In the genomic region with DNA sequence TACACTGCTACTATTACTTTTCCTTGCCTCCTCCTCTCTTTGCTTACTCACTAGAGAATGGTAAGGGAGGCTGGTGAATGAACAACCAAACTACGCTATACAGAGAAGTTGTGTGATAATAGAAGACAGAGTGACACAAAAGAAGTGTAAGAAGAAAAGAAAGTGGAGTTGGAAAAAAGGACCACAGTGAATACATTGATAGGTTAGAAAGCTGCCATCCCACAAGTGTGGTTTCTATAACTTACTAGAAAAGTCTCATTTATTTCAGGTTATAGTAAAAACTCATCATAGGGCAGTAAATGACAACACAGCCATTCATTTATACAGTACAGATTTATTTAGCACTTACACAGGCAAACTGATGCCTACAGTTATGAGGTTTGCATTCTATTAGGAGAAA, we compare ENCODE assay signal across 20 cellular contexts.
A peak's percentile ranks its signal among the peaks of the same experiment; 100 is the strongest.
DNase-seq lines count a peak whose midpoint lies in the region; ATAC-seq and TF ChIP-seq lines count a peak whose summit lies in the region.
"Had no signal": no experiment of that assay in that cellular context is flagged by ENCODE, and none has a peak within 500 bp of the region (broad histone marks: within the 10 kb centered on the region; RNA-seq: fewer than 3 reads in every experiment).

No MANE protein-coding gene starts in this region.

- H3K27me3 Mint-ChIP-seq in MCF 10A (ENCODE audit: insufficient read depth, unreplicated experiment): no peaks in the 10 kb centered on the region
- no peaks in the 10 kb centered on the region for H3K27me3 Mint-ChIP-seq in memory B cell

- H3K4me3 ChIP-seq in mammary epithelial cell (replicated peaks in 1 of 3; ENCODE audit: insufficient read depth in 1 of 3, low read depth in 2 of 3, low read length in 3 of 3): no peak overlapping the region
- H3K4me3 ChIP-seq: GM12878, GM23338, prostate gland, sigmoid colon, tibial nerve had no signal

- no peaks in the 10 kb centered on the region for H4K20me1 ChIP-seq in mammary epithelial cell (ENCODE audit: insufficient read depth, low read length)

- no peaks in the 10 kb centered on the region for H3K36me3 ChIP-seq in mammary epithelial cell (ENCODE audit: insufficient read depth, low read length)
- H3K36me3 ChIP-seq: prostate gland had no signal

- in situ Hi-C loops in mammary epithelial cell (cut with MboI; ENCODE audit: low sequenced_read_pairs in 2 of 2): loop anchor here in 1 of 2 donors (10.0 kb wide), 1 partner anchor 81 kb away; a partner anchor contains a TSS

- no peaks in the 10 kb centered on the region for H3K79me2 ChIP-seq in mammary epithelial cell (ENCODE audit: insufficient read depth, low read length)

- POLR2A ChIA-PET in MCF 10A (lab: Yijun Ruan, JAX): no interaction called here

- H3K4me2 ChIP-seq in mammary epithelial cell (ENCODE audit: insufficient read depth, low read depth, low read length): no peak overlapping the region
- H3K4me2 ChIP-seq: GM23338 had no signal

- dilution Hi-C loops in mammary epithelial cell (cut with HindIII; ENCODE audit: low sequenced_read_pairs): no loop called here

- H3K4me1 Mint-ChIP-seq in MCF 10A (ENCODE audit: insufficient read depth, unreplicated experiment): peaks cover 13% of the 10 kb centered on the region
- peaks cover 2% of the 10 kb centered on the region for H3K4me1 Mint-ChIP-seq in memory B cell
- H3K4me1 Mint-ChIP-seq: GM23338 had no signal

- intact Hi-C loops in MCF 10A (cut with micrococcal nuclease) (no loop called here), mammary epithelial cell (cut with micrococcal nuclease) (loop anchor here (10.0 kb wide), 2 partner anchors 321 to 631 kb away; no protein-coding TSS in a partner anchor)

- TF ChIP-seq CTCF in MCF 10A (IDR thresholded peaks at IDR 0.05; ENCODE audit: unreplicated experiment) (no peak), mammary epithelial cell (conservative IDR thresholded peaks at IDR 0.05 in 1 of 2, IDR thresholded peaks at IDR 0.05 in 1 of 2; ENCODE audit: extremely low read depth in 1 of 2, insufficient read depth in 1 of 2, low read depth in 1 of 2, low read length in 2 of 2) (no peak), VCaP (conservative IDR thresholded peaks at IDR 0.05) (no peak)

- H3K27ac Mint-ChIP-seq in MCF 10A (ENCODE audit: low read depth, unreplicated experiment): peak overlapping the region; percentile 68
- peak overlapping the region; percentile 11 for H3K27ac Mint-ChIP-seq in memory B cell
- H3K27ac Mint-ChIP-seq: GM23338 had no signal

- ATAC-seq in memory B cell (ENCODE audit: low read depth) (no peak), HG03565 (IDR thresholded peaks at IDR 0.05; ENCODE audit: unreplicated experiment) (no peak)
- ATAC-seq: GM23338, left ventricle myocardium superior had no signal

- 100% methylated on average over 1 of the region's 1 CpG for WGBS in mammary epithelial cell (ENCODE audit: low coverage, missing lambda C conversion rate)

- H3K4me3 Mint-ChIP-seq in MCF 10A (ENCODE audit: unreplicated experiment) (no peak overlapping the region), memory B cell (no peak overlapping the region)
- H3K4me3 Mint-ChIP-seq: GM23338 had no signal

- peaks cover 7% of the 10 kb centered on the region for H3K4me1 ChIP-seq in mammary epithelial cell (ENCODE audit: insufficient read depth, low read length)
- H3K4me1 ChIP-seq: prostate gland, sigmoid colon, tibial nerve had no signal

- BruUV-seq in MCF 10A (replicated peaks; lab: Mats Ljungman, UMichigan) (no TSS peak), mammary epithelial cell (replicated peaks; lab: Mats Ljungman, UMichigan) (no TSS peak)

- DNase-seq in MCF 10A (ENCODE audit: unreplicated experiment): no peak
- DNase-seq in mammary epithelial cell: no peak
- DNase-seq in memory B cell (ENCODE audit: low spot score in 2 of 2): no peak
- DNase-seq in H4 (ENCODE audit: low spot score): no peak
- DNase-seq in DMS79 (lab: John Stamatoyannopoulos, UW): no peak
- DNase-seq: activated CD4-positive, alpha-beta T cell treated with anti-CD3 and anti-CD28 coated beads, Interleukin-2, amount 50 U/mL, for 1 hour; hypothalamus; KBM-7; left ventricle myocardium superior; NCI-H1436; NCI-H510A treated with DMSO at 0.1 percent for 48 hours; SHP77; sigmoid colon; stimulated activated CD4-positive, alpha-beta T cell treated with anti-CD3 and anti-CD28 coated beads, Interleukin-15, amount 100 ng/mL, for 24 hours had no signal

- H3K36me3 Mint-ChIP-seq in MCF 10A (ENCODE audit: insufficient read depth, unreplicated experiment) (peaks cover 13% of the 10 kb centered on the region), memory B cell (peaks cover 4% of the 10 kb centered on the region)

- H3K9ac ChIP-seq in mammary epithelial cell (ENCODE audit: insufficient read depth, low read length): no peak overlapping the region

- no peak overlapping the region for H3K27ac ChIP-seq in mammary epithelial cell (ENCODE audit: insufficient read depth, low read depth, low read length)
- H3K27ac ChIP-seq in VCaP: peak overlapping the region; percentile 49; the same call in 1 of the 2 replicates
- H3K27ac ChIP-seq: prostate gland, sigmoid colon, tibial nerve had no signal

- H2AFZ ChIP-seq in mammary epithelial cell (ENCODE audit: low read depth, low read length): no peak overlapping the region
- H2AFZ ChIP-seq: GM23338 had no signal

- H3K9me3 Mint-ChIP-seq in MCF 10A (ENCODE audit: unreplicated experiment) (no peaks in the 10 kb centered on the region), memory B cell (no peaks in the 10 kb centered on the region)
- H3K9me3 Mint-ChIP-seq: GM23338 had no signal

- H3K9me3 ChIP-seq in mammary epithelial cell (replicated peaks; ENCODE audit: insufficient read depth, low read length): no peaks in the 10 kb centered on the region
- H3K9me3 ChIP-seq: prostate gland, sigmoid colon, tibial nerve had no signal

- H3K27me3 ChIP-seq in mammary epithelial cell (ENCODE audit: insufficient read depth, low read length): no peaks in the 10 kb centered on the region
- H3K27me3 ChIP-seq: sigmoid colon, tibial nerve had no signal

- CTCF ChIA-PET in MCF 10A (lab: Yijun Ruan, JAX) (no interaction called here), mammary epithelial cell (lab: Charles Lee; ENCODE audit: low non-redundant PET) (no interaction called here)
